In genomic region chrX:153694256-153694655, GRCh38 we compare ENCODE assay signal across 3 cellular contexts. TPM values are rescaled to one million over a fixed set of nuclear protein-coding genes. Genes with fewer than 3 reads are reported as not detected.
"Had no signal": no experiment of that assay in that cellular context is flagged by ENCODE, and none has a peak within 500 bp of the region (broad histone marks: within the 10 kb centered on the region; RNA-seq: fewer than 3 reads in every experiment).

No MANE protein-coding gene starts in this region.

RNA-seq across cellular contexts. Expression of gene PNCK, which starts 20.6 kb away (rescaled TPM):
- total RNA-seq: GM23248, HT1080 had no signal
- polyA plus RNA-seq: GM23248 had no signal

RNA-seq across cellular contexts. Expression of gene DUSP9, which starts 47.3 kb away (rescaled TPM):
- total RNA-seq: GM23248, HFFc6, HT1080 had no signal
- polyA plus RNA-seq: GM23248 had no signal
